ENCODE assay signal across 16 cellular contexts in the genomic region with DNA sequence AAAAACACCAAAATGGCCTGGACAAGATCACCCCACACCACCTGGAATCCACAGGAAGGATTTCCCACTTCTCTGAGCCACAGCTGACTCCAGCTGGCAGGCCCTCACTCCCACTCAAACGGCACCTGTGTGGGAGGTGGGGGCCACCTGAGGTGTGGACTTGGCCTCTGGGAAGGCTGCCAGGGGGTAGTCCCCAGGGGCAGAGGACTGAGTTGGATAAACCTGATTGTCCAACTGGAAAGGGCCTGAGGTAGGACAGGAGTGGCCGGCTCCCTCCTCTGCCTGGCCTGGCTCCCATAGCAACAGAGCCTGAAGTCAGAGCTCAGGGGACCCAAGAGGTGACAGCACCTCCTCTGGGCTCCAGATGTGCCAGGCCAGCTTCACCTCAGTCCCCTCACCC.
A peak's percentile ranks its signal among the peaks of the same experiment; 100 is the strongest.
DNase-seq lines count a peak whose midpoint lies in the region; ATAC-seq, FAIRE-seq and TF ChIP-seq lines count a peak whose summit lies in the region.
"Had no signal": no experiment of that assay in that cellular context is flagged by ENCODE, and none has a peak within 500 bp of the region (broad histone marks: within the 10 kb centered on the region; RNA-seq: fewer than 3 reads in every experiment).

No MANE protein-coding gene starts in this region.

- H3K9ac ChIP-seq in kidney (ENCODE audit: low read length in 2 of 2): no peak overlapping the region

- ATAC-seq in Right ventricle myocardium superior (ENCODE audit: poor library complexity) (no peak), Right ventricle myocardium inferior (no peak), HG02763 (IDR thresholded peaks at IDR 0.05; ENCODE audit: unreplicated experiment) (no peak), HG03039 (IDR thresholded peaks at IDR 0.05; ENCODE audit: unreplicated experiment) (no peak)

- intact Hi-C loops in Right ventricle myocardium superior (cut with DNase I) (no loop called here), Right ventricle myocardium inferior (cut with DNase I) (no loop called here), kidney (cut with DNase I) (no loop called here)

- H3K36me3 ChIP-seq in kidney (ENCODE audit: control insufficient read depth in 1 of 2, insufficient read depth in 2 of 2, low read length in 2 of 2): no peaks in the 10 kb centered on the region
- H3K36me3 ChIP-seq: BE2C had no signal

- no peak for TF ChIP-seq CTCF in kidney (IDR thresholded peaks at IDR 0.05; ENCODE audit: borderline replicate concordance, extremely low read depth, insufficient read depth)

- no peak overlapping the region for H3K4me3 ChIP-seq in kidney (ENCODE audit: low read length in 2 of 2)
- H3K4me3 ChIP-seq: A549 had no signal

- H3K27ac ChIP-seq in kidney (ENCODE audit: low read depth in 2 of 2, low read length in 2 of 2): no peak overlapping the region
- H3K27ac ChIP-seq: A549, C4-2B, HL-60 had no signal

- H3K4me1 ChIP-seq in kidney (ENCODE audit: control insufficient read depth in 1 of 2, insufficient read depth in 1 of 2, low read depth in 1 of 2, low read length in 2 of 2): no peaks in the 10 kb centered on the region
- H3K4me1 ChIP-seq: A549 had no signal

- no peak for FAIRE-seq in kidney (lab: Jason Lieb, UNC)
- FAIRE-seq: A549, D721Med had no signal

- no peaks in the 10 kb centered on the region for H3K9me3 ChIP-seq in kidney (ENCODE audit: control insufficient read depth in 1 of 2, low read length in 2 of 2)
- H3K9me3 ChIP-seq: A549, BE2C had no signal

- DNase-seq in Right ventricle myocardium superior (peak; percentile 28), Right ventricle myocardium inferior (ENCODE audit: missing footprints) (no peak), NCI-H69 (lab: John Stamatoyannopoulos, UW) (peak; percentile 87), kidney (peak; percentile 13)
- DNase-seq: BE2C; CD4-positive, alpha-beta memory T cell; DMS153; GF-D8; HCEC 1CT; HFFc6 had no signal
